ENCODE assay signal across 8 cellular contexts in genomic region chr1:210407207-210407886, GRCh38.
DNase-seq lines count a peak whose midpoint lies in the region; ATAC-seq and TF ChIP-seq lines count a peak whose summit lies in the region.

No MANE protein-coding gene starts in this region.

- ATAC-seq in HG02840 (IDR thresholded peaks at IDR 0.05; ENCODE audit: low FRiP score, unreplicated experiment) = no peak

- H3K4me1 Mint-ChIP-seq in HFFc6 (ENCODE audit: low read depth) = peaks cover 8% of the 10 kb centered on the region; the same call in 1 of the 2 replicates

- peak; percentile 94 for TF ChIP-seq CTCF in GM12801 (IDR thresholded peaks at IDR 0.05; ENCODE audit: extremely low read depth, insufficient read length)
- peak; percentile 99 for TF ChIP-seq CTCF in HFFc6 (IDR thresholded peaks at IDR 0.05)

- H3K36me3 Mint-ChIP-seq in HFFc6 (ENCODE audit: low read depth) = no peaks in the 10 kb centered on the region

- H3K27ac Mint-ChIP-seq in HFFc6 = no peak overlapping the region

- DNase-seq in HFFc6 = peak; percentile 37
- peak; percentile 71 for DNase-seq in NCI-H1105 treated with DMSO at 0.1 percent for 48 hours (lab: John Stamatoyannopoulos, UW)
- DNase-seq in T-helper 2 cell = peak; percentile 23 to 68 (median 54)
- DNase-seq in amniotic stem cell (lab: John Stamatoyannopoulos, UW) = peak; percentile 14
- peak in 44 of 51 donors; percentile 9 to 87 (median 53) for DNase-seq in hypothalamus (lab: John Stamatoyannopoulos, UW)
- DNase-seq in stimulated activated CD4-positive, alpha-beta T cell treated with anti-CD3 and anti-CD28 coated beads, Interleukin-15, amount 100 ng/mL, for 1 hour (ENCODE audit: low read depth in 1 of 2, low spot score in 1 of 2) = peak; percentile 46 to 75

- H3K4me3 Mint-ChIP-seq in HFFc6 = no peak overlapping the region

- H3K27me3 Mint-ChIP-seq in HFFc6 (ENCODE audit: insufficient read depth) = peaks cover 4% of the 10 kb centered on the region; the same call in 1 of the 2 replicates

- no peaks in the 10 kb centered on the region for H3K9me3 Mint-ChIP-seq in HFFc6

Comparison
In these comparisons a context has a peak if more than half of its experiments do, and no peak if none do; other contexts are left out.
1. DNase-seq: peak in every context shown above with its lines; median percentile 71 in NCI-H1105 treated with DMSO at 0.1 percent for 48 hours; 60 in stimulated activated CD4-positive, alpha-beta T cell treated with anti-CD3 and anti-CD28 coated beads, Interleukin-15, amount 100 ng/mL, for 1 hour; 54 in T-helper 2 cell; 53 in hypothalamus; 37 in HFFc6; 14 in amniotic stem cell.